ENCODE assay signal across 1 cellular context in genomic region chr11:13114566-13115465, GRCh38.
TF ChIP-seq lines count a peak whose summit lies in the region.

No MANE protein-coding gene starts in this region.

TF ChIP-seq in K562, 482 proteins besides CTCF, POLR2A, EP300 and RAD21 (continued from another document and continues in another):
- TF ChIP-seq, protein P1, sequence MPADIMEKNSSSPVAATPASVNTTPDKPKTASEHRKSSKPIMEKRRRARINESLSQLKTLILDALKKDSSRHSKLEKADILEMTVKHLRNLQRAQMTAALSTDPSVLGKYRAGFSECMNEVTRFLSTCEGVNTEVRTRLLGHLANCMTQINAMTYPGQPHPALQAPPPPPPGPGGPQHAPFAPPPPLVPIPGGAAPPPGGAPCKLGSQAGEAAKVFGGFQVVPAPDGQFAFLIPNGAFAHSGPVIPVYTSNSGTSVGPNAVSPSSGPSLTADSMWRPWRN (IDR thresholded peaks at IDR 0.05; ENCODE audit: low read depth), result no peak
- TF ChIP-seq EHMT2 (IDR thresholded peaks at IDR 0.05), result no peak
- peak; percentile 24 to 38; a peak in 2 of 4 replicates for TF ChIP-seq MAZ (CRISPR knock-in tag; conservative IDR thresholded peaks at IDR 0.05 in 1 of 2, IDR thresholded peaks at IDR 0.05 in 1 of 2)
- 0 out of 2 replicates have a peak, but pooled peaks have one; percentile 17 for TF ChIP-seq MYNN (IDR thresholded peaks at IDR 0.05)
- no peak for TF ChIP-seq MYNN (CRISPR knock-in tag; IDR thresholded peaks at IDR 0.05)
- no peak for TF ChIP-seq ZNF398 (CRISPR knock-in tag; IDR thresholded peaks at IDR 0.05)
- TF ChIP-seq, protein P2, sequence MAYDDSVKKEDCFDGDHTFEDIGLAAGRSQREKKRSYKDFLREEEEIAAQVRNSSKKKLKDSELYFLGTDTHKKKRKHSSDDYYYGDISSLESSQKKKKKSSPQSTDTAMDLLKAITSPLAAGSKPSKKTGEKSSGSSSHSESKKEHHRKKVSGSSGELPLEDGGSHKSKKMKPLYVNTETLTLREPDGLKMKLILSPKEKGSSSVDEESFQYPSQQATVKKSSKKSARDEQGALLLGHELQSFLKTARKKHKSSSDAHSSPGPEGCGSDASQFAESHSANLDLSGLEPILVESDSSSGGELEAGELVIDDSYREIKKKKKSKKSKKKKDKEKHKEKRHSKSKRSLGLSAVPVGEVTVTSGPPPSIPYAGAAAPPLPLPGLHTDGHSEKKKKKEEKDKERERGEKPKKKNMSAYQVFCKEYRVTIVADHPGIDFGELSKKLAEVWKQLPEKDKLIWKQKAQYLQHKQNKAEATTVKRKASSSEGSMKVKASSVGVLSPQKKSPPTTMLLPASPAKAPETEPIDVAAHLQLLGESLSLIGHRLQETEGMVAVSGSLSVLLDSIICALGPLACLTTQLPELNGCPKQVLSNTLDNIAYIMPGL (CRISPR knock-in tag; IDR thresholded peaks at IDR 0.05), result no peak
- TF ChIP-seq GTF2E2 (tag; IDR thresholded peaks at IDR 0.05), result no peak
- no peak for TF ChIP-seq TSC22D4 (tag; IDR thresholded peaks at IDR 0.05)
- 0 out of 2 replicates have a peak, but pooled peaks have one; percentile 31 for TF ChIP-seq JUND (IDR thresholded peaks at IDR 0.05; ENCODE audit: borderline replicate concordance, low read depth, low read length)
- no peak; the same call in 2 of the 3 replicates for TF ChIP-seq JUND (tag; IDR thresholded peaks at IDR 0.05; ENCODE audit: borderline replicate concordance, low read depth, low read length)
- TF ChIP-seq ESRRA (IDR thresholded peaks at IDR 0.05; ENCODE audit: borderline replicate concordance, low read depth), result no peak
- TF ChIP-seq SMAD3 (CRISPR knock-in tag; conservative IDR thresholded peaks at IDR 0.05), result no peak
- TF ChIP-seq, protein P3, sequence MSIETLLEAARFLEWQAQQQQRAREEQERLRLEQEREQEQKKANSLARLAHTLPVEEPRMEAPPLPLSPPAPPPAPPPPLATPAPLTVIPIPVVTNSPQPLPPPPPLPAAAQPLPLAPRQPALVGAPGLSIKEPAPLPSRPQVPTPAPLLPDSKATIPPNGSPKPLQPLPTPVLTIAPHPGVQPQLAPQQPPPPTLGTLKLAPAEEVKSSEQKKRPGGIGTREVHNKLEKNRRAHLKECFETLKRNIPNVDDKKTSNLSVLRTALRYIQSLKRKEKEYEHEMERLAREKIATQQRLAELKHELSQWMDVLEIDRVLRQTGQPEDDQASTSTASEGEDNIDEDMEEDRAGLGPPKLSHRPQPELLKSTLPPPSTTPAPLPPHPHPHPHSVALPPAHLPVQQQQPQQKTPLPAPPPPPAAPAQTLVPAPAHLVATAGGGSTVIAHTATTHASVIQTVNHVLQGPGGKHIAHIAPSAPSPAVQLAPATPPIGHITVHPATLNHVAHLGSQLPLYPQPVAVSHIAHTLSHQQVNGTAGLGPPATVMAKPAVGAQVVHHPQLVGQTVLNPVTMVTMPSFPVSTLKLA (conservative IDR thresholded peaks at IDR 0.05), result no peak
- no peak for TF ChIP-seq PHB2 (IDR thresholded peaks at IDR 0.05; ENCODE audit: low read depth)
- no peak for TF ChIP-seq GABPA (tag; conservative IDR thresholded peaks at IDR 0.05; ENCODE audit: low read depth)
- no peak for TF ChIP-seq EWSR1 (IDR thresholded peaks at IDR 0.05; ENCODE audit: borderline replicate concordance, low read depth, partially characterized antibody)
- no peak for TF ChIP-seq ZFX (CRISPR knock-in tag; IDR thresholded peaks at IDR 0.05)
- TF ChIP-seq POLR2AphosphoS2 (IDR thresholded peaks at IDR 0.05; ENCODE audit: low read length), result no peak
- no peak for TF ChIP-seq CGGBP1 (CRISPR knock-in tag; IDR thresholded peaks at IDR 0.05)
- no peak for TF ChIP-seq KLF1 (tag; IDR thresholded peaks at IDR 0.05)
- no peak for TF ChIP-seq BHLHE40 (IDR thresholded peaks at IDR 0.05; ENCODE audit: low read length)
- no peak for TF ChIP-seq KLF6 (CRISPR knock-in tag; IDR thresholded peaks at IDR 0.05; ENCODE audit: borderline replicate concordance)
- TF ChIP-seq TOE1 (IDR thresholded peaks at IDR 0.05; ENCODE audit: borderline replicate concordance), result no peak
- TF ChIP-seq TOE1 (CRISPR knock-in tag; IDR thresholded peaks at IDR 0.05; ENCODE audit: borderline replicate concordance, low read depth), result no peak
- no peak for TF ChIP-seq ZBTB33 (CRISPR knock-in tag; IDR thresholded peaks at IDR 0.05)
- TF ChIP-seq PRMT5 (CRISPR knock-in tag; IDR thresholded peaks at IDR 0.05), result no peak
- TF ChIP-seq HDAC6 (IDR thresholded peaks at IDR 0.05; ENCODE audit: low read depth, low read length), result no peak
- TF ChIP-seq DPF2 (IDR thresholded peaks at IDR 0.05), result no peak
- no peak for TF ChIP-seq CEBPB (tag; IDR thresholded peaks at IDR 0.05)
- TF ChIP-seq RBM14 (IDR thresholded peaks at IDR 0.05; ENCODE audit: borderline replicate concordance, insufficient read depth, low read depth, low read length), result no peak
- TF ChIP-seq RAD51 (IDR thresholded peaks at IDR 0.05; ENCODE audit: borderline replicate concordance, low read depth), result no peak
- TF ChIP-seq MTA3 (IDR thresholded peaks at IDR 0.05; ENCODE audit: borderline replicate concordance), result no peak
- TF ChIP-seq ZNF766 (CRISPR knock-in tag; conservative IDR thresholded peaks at IDR 0.05), result no peak
- no peak for TF ChIP-seq LEF1 (IDR thresholded peaks at IDR 0.05)
- no peak for TF ChIP-seq ZNF785 (CRISPR knock-in tag; IDR thresholded peaks at IDR 0.05)
- TF ChIP-seq BRD9 (IDR thresholded peaks at IDR 0.05; ENCODE audit: low read depth, partially characterized antibody), result no peak
- TF ChIP-seq U2AF1 (optimal IDR thresholded peaks at IDR 0.05; ENCODE audit: low read depth, low read length), result no peak
- no peak for TF ChIP-seq ZBTB2 (IDR thresholded peaks at IDR 0.05)
- TF ChIP-seq NONO (IDR thresholded peaks at IDR 0.05; ENCODE audit: low read depth in 2 of 2, low read length in 1 of 2), result no peak
- no peak for TF ChIP-seq FOXK1 (CRISPR knock-in tag; IDR thresholded peaks at IDR 0.05; ENCODE audit: borderline replicate concordance)
- TF ChIP-seq PATZ1 (CRISPR knock-in tag; IDR thresholded peaks at IDR 0.05; ENCODE audit: borderline replicate concordance), result no peak
- TF ChIP-seq ZNF3 (CRISPR knock-in tag; IDR thresholded peaks at IDR 0.05), result no peak
- TF ChIP-seq ATF3 (IDR thresholded peaks at IDR 0.05), result peak; percentile 31; the same call in 1 of the 2 replicates
- TF ChIP-seq ATF3 (CRISPR knock-in tag; conservative IDR thresholded peaks at IDR 0.05), result no peak
- TF ChIP-seq HNRNPH1 (optimal IDR thresholded peaks at IDR 0.05; ENCODE audit: low read depth, low read length), result no peak
- TF ChIP-seq, protein P4, sequence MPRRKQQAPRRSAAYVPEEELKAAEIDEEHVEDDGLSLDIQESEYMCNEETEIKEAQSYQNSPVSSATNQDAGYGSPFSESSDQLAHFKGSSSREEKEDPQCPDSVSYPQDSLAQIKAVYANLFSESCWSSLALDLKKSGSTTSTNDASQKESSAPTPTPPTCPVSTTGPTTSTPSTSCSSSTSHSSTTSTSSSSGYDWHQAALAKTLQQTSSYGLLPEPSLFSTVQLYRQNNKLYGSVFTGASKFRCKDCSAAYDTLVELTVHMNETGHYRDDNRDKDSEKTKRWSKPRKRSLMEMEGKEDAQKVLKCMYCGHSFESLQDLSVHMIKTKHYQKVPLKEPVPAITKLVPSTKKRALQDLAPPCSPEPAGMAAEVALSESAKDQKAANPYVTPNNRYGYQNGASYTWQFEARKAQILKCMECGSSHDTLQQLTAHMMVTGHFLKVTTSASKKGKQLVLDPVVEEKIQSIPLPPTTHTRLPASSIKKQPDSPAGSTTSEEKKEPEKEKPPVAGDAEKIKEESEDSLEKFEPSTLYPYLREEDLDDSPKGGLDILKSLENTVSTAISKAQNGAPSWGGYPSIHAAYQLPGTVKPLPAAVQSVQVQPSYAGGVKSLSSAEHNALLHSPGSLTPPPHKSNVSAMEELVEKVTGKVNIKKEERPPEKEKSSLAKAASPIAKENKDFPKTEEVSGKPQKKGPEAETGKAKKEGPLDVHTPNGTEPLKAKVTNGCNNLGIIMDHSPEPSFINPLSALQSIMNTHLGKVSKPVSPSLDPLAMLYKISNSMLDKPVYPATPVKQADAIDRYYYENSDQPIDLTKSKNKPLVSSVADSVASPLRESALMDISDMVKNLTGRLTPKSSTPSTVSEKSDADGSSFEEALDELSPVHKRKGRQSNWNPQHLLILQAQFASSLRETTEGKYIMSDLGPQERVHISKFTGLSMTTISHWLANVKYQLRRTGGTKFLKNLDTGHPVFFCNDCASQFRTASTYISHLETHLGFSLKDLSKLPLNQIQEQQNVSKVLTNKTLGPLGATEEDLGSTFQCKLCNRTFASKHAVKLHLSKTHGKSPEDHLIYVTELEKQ (CRISPR knock-in tag; IDR thresholded peaks at IDR 0.05), result no peak
- no peak for TF ChIP-seq ZNF133 (CRISPR knock-in tag; IDR thresholded peaks at IDR 0.05)
- TF ChIP-seq RCOR1 (IDR thresholded peaks at IDR 0.05; ENCODE audit: borderline replicate concordance in 1 of 2, low read depth in 2 of 2, low read length in 2 of 2), result peak in 1 of 2 experiments; percentile 83; a peak in 2 of 4 replicates
- no peak for TF ChIP-seq ZNF639 (CRISPR knock-in tag; conservative IDR thresholded peaks at IDR 0.05 in 1 of 2, IDR thresholded peaks at IDR 0.05 in 1 of 2)
- peak; percentile 14; the same call in 1 of the 2 replicates for TF ChIP-seq TCF3 (CRISPR knock-in tag; IDR thresholded peaks at IDR 0.05)
